Comparison of ENCODE assay signal across 22 cellular contexts in the genomic region with DNA sequence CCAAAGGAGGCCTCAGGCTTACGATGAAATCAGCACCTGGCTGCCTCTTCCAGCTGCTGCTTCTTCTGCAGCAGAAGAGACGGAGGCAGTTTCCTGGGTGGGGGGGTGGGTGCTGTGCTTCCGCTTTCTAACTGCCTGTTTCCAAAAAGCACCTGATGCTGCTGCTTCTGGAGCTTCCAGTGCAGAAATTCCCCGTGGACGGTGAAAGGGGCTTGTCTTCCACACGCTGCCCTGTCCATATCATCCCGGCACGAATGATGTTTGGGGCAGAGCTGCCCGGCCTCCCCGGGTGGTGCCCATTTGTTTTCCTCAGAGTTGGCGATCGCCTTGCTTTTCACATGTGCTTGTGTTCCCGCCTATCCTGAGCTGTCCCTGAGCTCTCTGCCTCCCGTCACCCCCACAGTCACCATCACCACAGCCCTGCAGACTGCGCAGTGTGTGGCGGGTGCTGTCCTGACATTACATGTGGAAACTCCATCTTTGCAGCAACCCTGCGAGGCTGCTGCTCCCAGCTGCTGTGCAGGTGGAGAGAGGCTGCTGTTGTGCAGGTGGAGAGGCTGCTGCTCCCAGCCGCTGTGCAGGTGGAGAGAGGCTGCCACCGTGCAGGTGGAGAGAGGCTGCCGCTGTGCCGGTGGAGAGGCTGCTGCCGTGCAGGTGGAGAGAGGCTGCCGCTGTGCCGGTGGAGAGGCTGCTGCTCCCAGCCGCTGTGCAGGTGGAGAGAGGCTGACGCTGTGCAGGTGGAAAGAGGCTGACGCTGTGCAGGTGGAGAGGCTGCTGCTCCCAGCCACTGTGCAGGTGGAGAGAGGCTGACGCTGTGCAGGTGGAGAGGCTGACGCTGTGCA. TPM values are rescaled to one million over a fixed set of nuclear protein-coding genes. Genes with fewer than 3 reads are reported as not detected.
DNase-seq lines count a peak whose midpoint lies in the region; ATAC-seq and TF ChIP-seq lines count a peak whose summit lies in the region.
"Had no signal": no experiment of that assay in that cellular context is flagged by ENCODE, and none has a peak within 500 bp of the region (broad histone marks: within the 10 kb centered on the region; RNA-seq: fewer than 3 reads in every experiment).

No MANE protein-coding gene starts in this region.

- H3K9me3 Mint-ChIP-seq in activated CD4-positive, alpha-beta T cell treated with anti-CD3 and anti-CD28 coated beads for 36 hours (ENCODE audit: low read depth): no peaks in the 10 kb centered on the region
- H3K9me3 Mint-ChIP-seq in T-helper 2 cell treated with Interferon-gamma antibody and Interleukin-4, amounts not matched to agents 5 μg/mL and 100 μg/mL, for 36 hours: no peaks in the 10 kb centered on the region
- H3K9me3 Mint-ChIP-seq: activated naive CD4-positive, alpha-beta T cell treated with anti-CD3 and anti-CD28 coated beads, Interleukin-2, amount 50 U/mL, for 24 hours; naive thymus-derived CD8-positive, alpha-beta T cell had no signal

- no peaks in the 10 kb centered on the region for H3K36me3 ChIP-seq in BLaER1 treated with 17β-estradiol and CSF1 and Interleukin-3, amounts not matched to agents 10 nM and 100 nM
- H3K36me3 ChIP-seq in prostate gland: no peaks in the 10 kb centered on the region
- H3K36me3 ChIP-seq: MG63, suprapubic skin had no signal

- H3K4me2 ChIP-seq in BLaER1 treated with 17β-estradiol and CSF1 and Interleukin-3, amounts not matched to agents 10 nM and 100 nM: peak overlapping the region in 8 of 11 experiments; percentile 52 to 99 (median 94); a peak in 13 of 22 replicates
- H3K4me2 ChIP-seq: hepatocyte, smooth muscle cell had no signal

- POLR2A ChIA-PET in activated CD4-positive, alpha-beta T cell treated with anti-CD3 and anti-CD28 coated beads for 36 hours (lab: Charles Lee): no interaction called here

- H3K27ac ChIP-seq in BLaER1 treated with 17β-estradiol and CSF1 and Interleukin-3, amounts not matched to agents 10 nM and 100 nM: no peak overlapping the region
- no peak overlapping the region for H3K27ac ChIP-seq in prostate gland
- H3K27ac ChIP-seq: hepatocyte, psoas muscle, suprapubic skin had no signal

- H3K36me3 Mint-ChIP-seq in activated CD4-positive, alpha-beta T cell treated with anti-CD3 and anti-CD28 coated beads for 36 hours (ENCODE audit: low read depth): no peaks in the 10 kb centered on the region
- H3K36me3 Mint-ChIP-seq in T-helper 2 cell treated with Interferon-gamma antibody and Interleukin-4, amounts not matched to agents 5 μg/mL and 100 μg/mL, for 36 hours (ENCODE audit: low read depth): no peaks in the 10 kb centered on the region
- H3K36me3 Mint-ChIP-seq: activated naive CD4-positive, alpha-beta T cell treated with anti-CD3 and anti-CD28 coated beads, Interleukin-2, amount 50 U/mL, for 24 hours; naive thymus-derived CD8-positive, alpha-beta T cell had no signal

- H3K4me3 ChIP-seq in BLaER1 treated with 17β-estradiol and CSF1 and Interleukin-3, amounts not matched to agents 10 nM and 100 nM: no peak overlapping the region
- H3K4me3 ChIP-seq in prostate gland: no peak overlapping the region
- H3K4me3 ChIP-seq: hepatocyte, MG63, psoas muscle, smooth muscle cell, suprapubic skin had no signal

- 89% methylated on average over 29 of the region's 29 CpGs for WGBS in prostate gland

- no peak for TF ChIP-seq CTCF in prostate gland (IDR thresholded peaks at IDR 0.05)

- peaks cover 0 to 96% (median 29%) of the 10 kb centered on the region in 11 experiments; a peak in 16 of 22 replicates for H3K27me3 ChIP-seq in BLaER1 treated with 17β-estradiol and CSF1 and Interleukin-3, amounts not matched to agents 10 nM and 100 nM
- no peaks in the 10 kb centered on the region for H3K27me3 ChIP-seq in prostate gland (replicated peaks; ENCODE audit: insufficient read depth)
- H3K27me3 ChIP-seq: hepatocyte had no signal

- H3K4me3 Mint-ChIP-seq in activated CD4-positive, alpha-beta T cell treated with anti-CD3 and anti-CD28 coated beads for 36 hours: no peak overlapping the region
- H3K4me3 Mint-ChIP-seq in T-helper 2 cell treated with Interferon-gamma antibody and Interleukin-4, amounts not matched to agents 5 μg/mL and 100 μg/mL, for 36 hours: no peak overlapping the region
- H3K4me3 Mint-ChIP-seq: activated CD8-positive, alpha-beta T cell treated with anti-CD3 and anti-CD28 coated beads, Interleukin-2, amount 10 ng/mL, durations not matched to agents 7 days and 5 days; activated naive CD4-positive, alpha-beta T cell treated with anti-CD3 and anti-CD28 coated beads, Interleukin-2, amount 50 U/mL, for 24 hours had no signal

- CTCF ChIA-PET in activated CD4-positive, alpha-beta T cell treated with anti-CD3 and anti-CD28 coated beads for 36 hours (lab: Charles Lee): interaction anchor here (0.6 kb wide), 1 partner anchor 59 kb away, joined by 4 read pairs; the partner anchor contains the start of gene C1orf159

- no peak for ATAC-seq in activated CD4-positive, alpha-beta T cell treated with anti-CD3 and anti-CD28 coated beads for 36 hours
- no peak for ATAC-seq in HG03457 (IDR thresholded peaks at IDR 0.05; ENCODE audit: unreplicated experiment)
- ATAC-seq: activated CD8-positive, alpha-beta T cell treated with anti-CD3 and anti-CD28 coated beads, Interleukin-2, amount 10 ng/mL, durations not matched to agents 7 days and 5 days; naive thymus-derived CD8-positive, alpha-beta T cell; psoas muscle; Right ventricle myocardium inferior had no signal

- H3K9me3 ChIP-seq in BLaER1 treated with 17β-estradiol and CSF1 and Interleukin-3, amounts not matched to agents 10 nM and 100 nM (replicated peaks in 1 of 11): no peaks in the 10 kb centered on the region
- no peaks in the 10 kb centered on the region for H3K9me3 ChIP-seq in prostate gland
- H3K9me3 ChIP-seq: MG63, psoas muscle, suprapubic skin had no signal

- peaks cover 0 to 49% (median 20%) of the 10 kb centered on the region in 11 experiments; a peak in 13 of 22 replicates for H4K20me1 ChIP-seq in BLaER1 treated with 17β-estradiol and CSF1 and Interleukin-3, amounts not matched to agents 10 nM and 100 nM

- no peak overlapping the region for H3K9ac ChIP-seq in BLaER1 treated with 17β-estradiol and CSF1 and Interleukin-3, amounts not matched to agents 10 nM and 100 nM

- intact Hi-C loops in prostate gland (cut with DNase I): no loop called here
- intact Hi-C loops in activated CD4-positive, alpha-beta T cell treated with anti-CD3 and anti-CD28 coated beads for 36 hours (cut with DNase I, micrococcal nuclease): no loop called here

- no peak for TF ChIP-seq POLR2A in prostate gland (IDR thresholded peaks at IDR 0.05)

- DNase-seq in DMS53 treated with DMSO at 0.1 percent for 48 hours (lab: John Stamatoyannopoulos, UW; ENCODE audit: unreplicated experiment): peak; percentile 56
- peak; percentile 49 for DNase-seq in NCI-H187 treated with DMSO at 0.1 percent for 48 hours (lab: John Stamatoyannopoulos, UW)
- peak; percentile 44 for DNase-seq in ecto neural progenitor cell (ENCODE audit: low spot score)
- DNase-seq in prostate gland (ENCODE audit: low spot score): no peak
- no peak for DNase-seq in activated CD4-positive, alpha-beta T cell treated with anti-CD3 and anti-CD28 coated beads for 36 hours
- DNase-seq in T-helper 2 cell treated with Interferon-gamma antibody and Interleukin-4, amounts not matched to agents 5 μg/mL and 100 μg/mL, for 36 hours (ENCODE audit: low spot score): no peak
- DNase-seq: activated CD8-positive, alpha-beta T cell treated with anti-CD3 and anti-CD28 coated beads, Interleukin-2, amount 10 ng/mL, durations not matched to agents 7 days and 5 days; activated T-cell treated with anti-CD3 and anti-CD28 coated beads, Interleukin-2, amount 50 U/mL, for 48 hours; GF-D8; mesenchymal stem cell; MG63; NCI-H2227 treated with DMSO at 0.1 percent for 48 hours; stimulated activated CD8-positive, alpha-beta memory T cell treated with anti-CD3 and anti-CD28 coated beads, Interleukin-4, amount 100 ng/mL, for 48 hours had no signal

- H3K4me1 Mint-ChIP-seq in activated CD4-positive, alpha-beta T cell treated with anti-CD3 and anti-CD28 coated beads for 36 hours: peaks cover 19% of the 10 kb centered on the region
- no peaks in the 10 kb centered on the region for H3K4me1 Mint-ChIP-seq in T-helper 2 cell treated with Interferon-gamma antibody and Interleukin-4, amounts not matched to agents 5 μg/mL and 100 μg/mL, for 36 hours (ENCODE audit: low read depth)

- peaks cover 37 to 99% (median 95%) of the 10 kb centered on the region in 10 experiments for H3K4me1 ChIP-seq in BLaER1 treated with 17β-estradiol and CSF1 and Interleukin-3, amounts not matched to agents 10 nM and 100 nM
- H3K4me1 ChIP-seq in prostate gland (replicated peaks): no peaks in the 10 kb centered on the region
- H3K4me1 ChIP-seq: psoas muscle, suprapubic skin had no signal

- H3K27ac Mint-ChIP-seq in activated CD4-positive, alpha-beta T cell treated with anti-CD3 and anti-CD28 coated beads for 36 hours: no peak overlapping the region
- no peak overlapping the region for H3K27ac Mint-ChIP-seq in T-helper 2 cell treated with Interferon-gamma antibody and Interleukin-4, amounts not matched to agents 5 μg/mL and 100 μg/mL, for 36 hours
- H3K27ac Mint-ChIP-seq: activated CD8-positive, alpha-beta T cell treated with anti-CD3 and anti-CD28 coated beads, Interleukin-2, amount 10 ng/mL, durations not matched to agents 7 days and 5 days; activated naive CD4-positive, alpha-beta T cell treated with anti-CD3 and anti-CD28 coated beads, Interleukin-2, amount 50 U/mL, for 24 hours had no signal

- H3K27me3 Mint-ChIP-seq in activated CD4-positive, alpha-beta T cell treated with anti-CD3 and anti-CD28 coated beads for 36 hours: peaks cover 3% of the 10 kb centered on the region
- peaks cover 13% of the 10 kb centered on the region for H3K27me3 Mint-ChIP-seq in T-helper 2 cell treated with Interferon-gamma antibody and Interleukin-4, amounts not matched to agents 5 μg/mL and 100 μg/mL, for 36 hours (ENCODE audit: low read depth)

RNA-seq across cellular contexts. Expression of gene TTLL10, which starts 1.8 kb away (rescaled TPM):
- total RNA-seq in prostate gland: 1 to 10 TPM in 1 of 2 donors, under 1 TPM in 1; 0.77 to 7.3 TPM
- not detected for total RNA-seq in activated CD4-positive, alpha-beta T cell treated with anti-CD3 and anti-CD28 coated beads for 36 hours
- total RNA-seq: hepatocyte; naive thymus-derived CD8-positive, alpha-beta T cell; smooth muscle cell; suprapubic skin had no signal

RNA-seq across cellular contexts. Expression of gene TNFRSF18, which starts 30.9 kb away (rescaled TPM):
- total RNA-seq in prostate gland: 1 to 10 TPM; 3.1 to 3.5 TPM
- 100 to 1,000 TPM in 1 of 2 experiments, 10 to 100 TPM in 1; 95.0 to 164 TPM for total RNA-seq in activated CD4-positive, alpha-beta T cell treated with anti-CD3 and anti-CD28 coated beads for 36 hours
- total RNA-seq: hepatocyte, Right ventricle myocardium inferior had no signal

RNA-seq across cellular contexts. Expression of gene TNFRSF4, which starts 38.5 kb away (rescaled TPM):
- total RNA-seq in prostate gland: 1 to 10 TPM in 1 of 2 donors, under 1 TPM in 1; 0.50 to 3.0 TPM
- 100 to 1,000 TPM; 340 to 418 TPM for total RNA-seq in activated CD4-positive, alpha-beta T cell treated with anti-CD3 and anti-CD28 coated beads for 36 hours
- total RNA-seq: hepatocyte, smooth muscle cell had no signal

RNA-seq across cellular contexts. Expression of gene SDF4, which starts 56.4 kb away (rescaled TPM):
- 100 to 1,000 TPM; 177 to 185 TPM for total RNA-seq in prostate gland
- 100 to 1,000 TPM; 108 to 128 TPM for total RNA-seq in activated CD4-positive, alpha-beta T cell treated with anti-CD3 and anti-CD28 coated beads for 36 hours

RNA-seq across cellular contexts. Expression of gene B3GALT6, which starts 56.6 kb away (rescaled TPM):
- 10 to 100 TPM; 29.6 to 41.5 TPM for total RNA-seq in prostate gland
- 10 to 100 TPM in 1 of 2 experiments, 1 to 10 TPM in 1; 9.4 to 12.2 TPM for total RNA-seq in activated CD4-positive, alpha-beta T cell treated with anti-CD3 and anti-CD28 coated beads for 36 hours

Comparison
In these comparisons a context has a peak if more than half of its experiments do, and no peak if none do; other contexts are left out.
1. DNase-seq: peak in DMS53 treated with DMSO at 0.1 percent for 48 hours (single experiment), NCI-H187 treated with DMSO at 0.1 percent for 48 hours (single experiment) and ecto neural progenitor cell (single experiment); none in prostate gland (single experiment), activated CD4-positive, alpha-beta T cell treated with anti-CD3 and anti-CD28 coated beads for 36 hours (single experiment) and T-helper 2 cell treated with Interferon-gamma antibody and Interleukin-4, amounts not matched to agents 5 μg/mL and 100 μg/mL, for 36 hours (single experiment).
2. RNA of gene TNFRSF18, which starts 30.9 kb away (total RNA-seq): 95.0 to 164 TPM in activated CD4-positive, alpha-beta T cell treated with anti-CD3 and anti-CD28 coated beads for 36 hours; 3.1 to 3.5 TPM in prostate gland; every median in the first group is over 10 times any median in the second.
3. RNA of gene TNFRSF4, which starts 38.5 kb away (total RNA-seq): 340 to 418 TPM in activated CD4-positive, alpha-beta T cell treated with anti-CD3 and anti-CD28 coated beads for 36 hours; 0.50 to 3.0 TPM in prostate gland; every median in the first group is over 10 times any median in the second.